1 cellular context compared by ENCODE assay signal in the genomic region with DNA sequence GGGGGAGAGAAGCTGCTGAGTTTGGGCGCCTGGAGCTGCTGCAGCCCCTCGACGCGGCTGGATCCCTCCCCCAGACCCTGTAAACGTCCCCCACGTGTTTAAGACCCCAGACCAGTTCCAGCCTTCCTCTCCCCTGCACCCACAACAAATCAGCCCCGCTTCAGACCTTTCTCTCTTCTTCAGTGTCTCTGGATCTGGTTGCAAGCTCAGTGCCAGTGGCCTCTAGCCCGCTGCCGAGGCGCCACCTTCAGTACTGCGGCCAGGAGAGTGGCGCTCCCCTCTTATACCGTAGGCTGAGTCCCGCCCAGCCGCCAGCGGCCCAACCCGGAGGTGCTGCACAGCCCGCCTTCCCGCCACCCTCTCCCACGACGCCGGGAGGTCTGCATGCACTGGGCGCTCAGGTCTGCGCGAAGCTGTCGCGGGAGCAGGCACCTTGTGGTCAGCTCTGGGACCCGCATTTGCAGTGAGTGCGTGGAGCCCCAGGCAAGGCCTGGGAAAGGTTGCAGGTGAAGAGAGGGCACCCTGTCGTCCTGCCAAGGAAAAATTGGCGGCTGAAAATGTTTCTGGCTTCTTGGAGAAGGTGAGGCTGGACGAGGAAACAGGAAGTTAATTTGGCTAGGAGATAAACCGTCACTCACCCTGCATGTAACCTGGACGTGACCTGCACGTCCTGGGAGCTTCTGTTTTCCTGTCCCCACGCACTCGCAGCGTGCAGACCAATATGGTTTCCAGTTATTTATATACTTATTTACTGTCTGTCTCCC.
TF ChIP-seq lines count a peak whose summit lies in the region.

A gene with protein sequence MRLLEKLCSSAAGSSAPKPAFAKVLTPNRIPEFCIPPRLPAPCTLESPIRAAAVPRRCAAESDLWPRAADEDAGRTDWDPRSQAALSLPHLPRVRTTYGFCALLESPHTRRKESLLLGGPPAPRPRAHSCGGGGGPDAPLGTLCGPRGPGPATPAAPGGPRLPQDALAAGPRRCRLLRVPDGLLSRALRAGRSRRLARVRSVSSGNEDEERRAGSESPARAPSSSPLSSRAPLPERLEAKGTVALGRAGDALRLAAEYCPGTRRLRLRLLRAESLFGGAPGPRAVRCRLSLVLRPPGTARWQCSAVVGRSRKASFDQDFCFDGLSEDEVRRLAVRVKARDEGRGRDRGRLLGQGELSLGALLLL (minus strand): TSS at position 257 of the 764 bp plus-strand sequence. CDS start 301 bp downstream, outside the sequence.

TF ChIP-seq in H1, 55 proteins besides CTCF, POLR2A, EP300 and RAD21 (continues in another document):
- TF ChIP-seq CREB1 (IDR thresholded peaks at IDR 0.05) (0 out of 2 replicates have a peak, but pooled peaks have one; percentile 8), TEAD4 (IDR thresholded peaks at IDR 0.05; ENCODE audit: low read depth, low read length) (no peak), RNF2 (IDR thresholded peaks at IDR 0.05; ENCODE audit: borderline replicate concordance, low read depth, low read length, missing control alignments, poor library complexity, severe bottlenecking) (peak; percentile 49), YY1 (IDR thresholded peaks at IDR 0.05; ENCODE audit: low read depth, low read length) (no peak), MAX (IDR thresholded peaks at IDR 0.05) (peak; percentile 96), EGR1 (IDR thresholded peaks at IDR 0.05; ENCODE audit: borderline replicate concordance, low read depth, low read length) (no peak), KDM1A (IDR thresholded peaks at IDR 0.05; ENCODE audit: borderline replicate concordance, low read length) (no peak), BRCA1 (IDR thresholded peaks at IDR 0.05; ENCODE audit: low read depth, low read length) (no peak), SUZ12 (IDR thresholded peaks at IDR 0.05; ENCODE audit: low read length) (peak; percentile 70; the same call in 1 of the 2 replicates), CBX8 (IDR thresholded peaks at IDR 0.05; ENCODE audit: borderline replicate concordance, low read depth, low read length) (no peak), SP4 (IDR thresholded peaks at IDR 0.05; ENCODE audit: low read length) (0 out of 2 replicates have a peak, but pooled peaks have one; percentile 21), KDM5A (IDR thresholded peaks at IDR 0.05; ENCODE audit: low read length) (no peak), POU5F1 (IDR thresholded peaks at IDR 0.05; ENCODE audit: low read depth, low read length) (no peak), ZNF274 (IDR thresholded peaks at IDR 0.05; ENCODE audit: borderline replicate concordance, extremely low read depth, low read length) (no peak), RXRA (IDR thresholded peaks at IDR 0.05; ENCODE audit: insufficient read depth, low read depth, low read length) (no peak), TAF7 (optimal IDR thresholded peaks at IDR 0.05; ENCODE audit: borderline replicate concordance, low read depth, low read length) (no peak), SAP30 (IDR thresholded peaks at IDR 0.05; ENCODE audit: insufficient read depth, insufficient replicate concordance, low read length) (no peak), NRF1 (IDR thresholded peaks at IDR 0.05; ENCODE audit: low read depth, low read length) (no peak), FOSL1 (IDR thresholded peaks at IDR 0.05; ENCODE audit: insufficient read depth, low read depth, low read length) (no peak), BACH1 (IDR thresholded peaks at IDR 0.05; ENCODE audit: low read length) (no peak), SIX5 (IDR thresholded peaks at IDR 0.05; ENCODE audit: low read depth, low read length) (no peak), RFX5 (IDR thresholded peaks at IDR 0.05; ENCODE audit: borderline replicate concordance, low read depth, low read length) (no peak), JUN (IDR thresholded peaks at IDR 0.05; ENCODE audit: low read depth, low read length) (no peak), BCL11A (IDR thresholded peaks at IDR 0.05; ENCODE audit: low read depth in 2 of 2, low read length in 2 of 2) (no peak), JUND (IDR thresholded peaks at IDR 0.05; ENCODE audit: low read length) (no peak), SP1 (IDR thresholded peaks at IDR 0.05; ENCODE audit: low read depth, low read length) (no peak), ATF2 (IDR thresholded peaks at IDR 0.05; ENCODE audit: low read length) (no peak), SP2 (IDR thresholded peaks at IDR 0.05; ENCODE audit: low read length) (no peak), ASH2L (IDR thresholded peaks at IDR 0.05; ENCODE audit: low read length) (no peak), SRF (IDR thresholded peaks at IDR 0.05; ENCODE audit: low read depth, low read length) (no peak), RBBP5 (IDR thresholded peaks at IDR 0.05; ENCODE audit: borderline replicate concordance, low read depth, low read length) (no peak), TBP (IDR thresholded peaks at IDR 0.05; ENCODE audit: low read depth, low read length) (peak; percentile 87), KDM4A (IDR thresholded peaks at IDR 0.05; ENCODE audit: low read depth, low read length, severe bottlenecking) (peak; percentile 91), TAF1 (IDR thresholded peaks at IDR 0.05; ENCODE audit: low read depth, low read length) (0 out of 2 replicates have a peak, but pooled peaks have one; percentile 44), CTBP2 (IDR thresholded peaks at IDR 0.05; ENCODE audit: borderline replicate concordance, insufficient read depth, insufficient read length, low read length) (no peak), HDAC6 (IDR thresholded peaks at IDR 0.05; ENCODE audit: low read depth, low read length) (no peak), POLR2AphosphoS5 (IDR thresholded peaks at IDR 0.05; ENCODE audit: low read depth, low read length) (peak; percentile 52; the same call in 1 of the 2 replicates), EZH2 (IDR thresholded peaks at IDR 0.05; ENCODE audit: low read depth, low read length, severe bottlenecking) (peak; percentile 48), CHD1 (IDR thresholded peaks at IDR 0.05; ENCODE audit: low read depth, low read length) (no peak), CBX5 (IDR thresholded peaks at IDR 0.05; ENCODE audit: low read depth, low read length) (no peak), CEBPB (IDR thresholded peaks at IDR 0.05; ENCODE audit: low read depth, low read length) (no peak), GABPA (IDR thresholded peaks at IDR 0.05; ENCODE audit: borderline replicate concordance, insufficient read depth, low read length) (no peak), GTF2F1 (IDR thresholded peaks at IDR 0.05; ENCODE audit: borderline replicate concordance, low read depth, low read length) (0 out of 2 replicates have a peak, but pooled peaks have one; percentile 16), NANOG (IDR thresholded peaks at IDR 0.05; ENCODE audit: insufficient read depth, low read depth, low read length, poor library complexity, severe bottlenecking) (no peak), TCF12 (IDR thresholded peaks at IDR 0.05; ENCODE audit: low read depth, low read length) (no peak), PHF8 (conservative IDR thresholded peaks at IDR 0.05; ENCODE audit: low read depth, low read length) (no peak; the same call in 1 of the 2 replicates), HDAC2 (IDR thresholded peaks at IDR 0.05; ENCODE audit: borderline replicate concordance in 1 of 2, low read depth in 2 of 2, low read length in 2 of 2) (peak in 1 of 2 experiments; percentile 65; a peak in 1 of 4 replicates), ATF3 (IDR thresholded peaks at IDR 0.05; ENCODE audit: insufficient read depth, low read depth, low read length) (no peak)
- TF ChIP-seq, protein P1, sequence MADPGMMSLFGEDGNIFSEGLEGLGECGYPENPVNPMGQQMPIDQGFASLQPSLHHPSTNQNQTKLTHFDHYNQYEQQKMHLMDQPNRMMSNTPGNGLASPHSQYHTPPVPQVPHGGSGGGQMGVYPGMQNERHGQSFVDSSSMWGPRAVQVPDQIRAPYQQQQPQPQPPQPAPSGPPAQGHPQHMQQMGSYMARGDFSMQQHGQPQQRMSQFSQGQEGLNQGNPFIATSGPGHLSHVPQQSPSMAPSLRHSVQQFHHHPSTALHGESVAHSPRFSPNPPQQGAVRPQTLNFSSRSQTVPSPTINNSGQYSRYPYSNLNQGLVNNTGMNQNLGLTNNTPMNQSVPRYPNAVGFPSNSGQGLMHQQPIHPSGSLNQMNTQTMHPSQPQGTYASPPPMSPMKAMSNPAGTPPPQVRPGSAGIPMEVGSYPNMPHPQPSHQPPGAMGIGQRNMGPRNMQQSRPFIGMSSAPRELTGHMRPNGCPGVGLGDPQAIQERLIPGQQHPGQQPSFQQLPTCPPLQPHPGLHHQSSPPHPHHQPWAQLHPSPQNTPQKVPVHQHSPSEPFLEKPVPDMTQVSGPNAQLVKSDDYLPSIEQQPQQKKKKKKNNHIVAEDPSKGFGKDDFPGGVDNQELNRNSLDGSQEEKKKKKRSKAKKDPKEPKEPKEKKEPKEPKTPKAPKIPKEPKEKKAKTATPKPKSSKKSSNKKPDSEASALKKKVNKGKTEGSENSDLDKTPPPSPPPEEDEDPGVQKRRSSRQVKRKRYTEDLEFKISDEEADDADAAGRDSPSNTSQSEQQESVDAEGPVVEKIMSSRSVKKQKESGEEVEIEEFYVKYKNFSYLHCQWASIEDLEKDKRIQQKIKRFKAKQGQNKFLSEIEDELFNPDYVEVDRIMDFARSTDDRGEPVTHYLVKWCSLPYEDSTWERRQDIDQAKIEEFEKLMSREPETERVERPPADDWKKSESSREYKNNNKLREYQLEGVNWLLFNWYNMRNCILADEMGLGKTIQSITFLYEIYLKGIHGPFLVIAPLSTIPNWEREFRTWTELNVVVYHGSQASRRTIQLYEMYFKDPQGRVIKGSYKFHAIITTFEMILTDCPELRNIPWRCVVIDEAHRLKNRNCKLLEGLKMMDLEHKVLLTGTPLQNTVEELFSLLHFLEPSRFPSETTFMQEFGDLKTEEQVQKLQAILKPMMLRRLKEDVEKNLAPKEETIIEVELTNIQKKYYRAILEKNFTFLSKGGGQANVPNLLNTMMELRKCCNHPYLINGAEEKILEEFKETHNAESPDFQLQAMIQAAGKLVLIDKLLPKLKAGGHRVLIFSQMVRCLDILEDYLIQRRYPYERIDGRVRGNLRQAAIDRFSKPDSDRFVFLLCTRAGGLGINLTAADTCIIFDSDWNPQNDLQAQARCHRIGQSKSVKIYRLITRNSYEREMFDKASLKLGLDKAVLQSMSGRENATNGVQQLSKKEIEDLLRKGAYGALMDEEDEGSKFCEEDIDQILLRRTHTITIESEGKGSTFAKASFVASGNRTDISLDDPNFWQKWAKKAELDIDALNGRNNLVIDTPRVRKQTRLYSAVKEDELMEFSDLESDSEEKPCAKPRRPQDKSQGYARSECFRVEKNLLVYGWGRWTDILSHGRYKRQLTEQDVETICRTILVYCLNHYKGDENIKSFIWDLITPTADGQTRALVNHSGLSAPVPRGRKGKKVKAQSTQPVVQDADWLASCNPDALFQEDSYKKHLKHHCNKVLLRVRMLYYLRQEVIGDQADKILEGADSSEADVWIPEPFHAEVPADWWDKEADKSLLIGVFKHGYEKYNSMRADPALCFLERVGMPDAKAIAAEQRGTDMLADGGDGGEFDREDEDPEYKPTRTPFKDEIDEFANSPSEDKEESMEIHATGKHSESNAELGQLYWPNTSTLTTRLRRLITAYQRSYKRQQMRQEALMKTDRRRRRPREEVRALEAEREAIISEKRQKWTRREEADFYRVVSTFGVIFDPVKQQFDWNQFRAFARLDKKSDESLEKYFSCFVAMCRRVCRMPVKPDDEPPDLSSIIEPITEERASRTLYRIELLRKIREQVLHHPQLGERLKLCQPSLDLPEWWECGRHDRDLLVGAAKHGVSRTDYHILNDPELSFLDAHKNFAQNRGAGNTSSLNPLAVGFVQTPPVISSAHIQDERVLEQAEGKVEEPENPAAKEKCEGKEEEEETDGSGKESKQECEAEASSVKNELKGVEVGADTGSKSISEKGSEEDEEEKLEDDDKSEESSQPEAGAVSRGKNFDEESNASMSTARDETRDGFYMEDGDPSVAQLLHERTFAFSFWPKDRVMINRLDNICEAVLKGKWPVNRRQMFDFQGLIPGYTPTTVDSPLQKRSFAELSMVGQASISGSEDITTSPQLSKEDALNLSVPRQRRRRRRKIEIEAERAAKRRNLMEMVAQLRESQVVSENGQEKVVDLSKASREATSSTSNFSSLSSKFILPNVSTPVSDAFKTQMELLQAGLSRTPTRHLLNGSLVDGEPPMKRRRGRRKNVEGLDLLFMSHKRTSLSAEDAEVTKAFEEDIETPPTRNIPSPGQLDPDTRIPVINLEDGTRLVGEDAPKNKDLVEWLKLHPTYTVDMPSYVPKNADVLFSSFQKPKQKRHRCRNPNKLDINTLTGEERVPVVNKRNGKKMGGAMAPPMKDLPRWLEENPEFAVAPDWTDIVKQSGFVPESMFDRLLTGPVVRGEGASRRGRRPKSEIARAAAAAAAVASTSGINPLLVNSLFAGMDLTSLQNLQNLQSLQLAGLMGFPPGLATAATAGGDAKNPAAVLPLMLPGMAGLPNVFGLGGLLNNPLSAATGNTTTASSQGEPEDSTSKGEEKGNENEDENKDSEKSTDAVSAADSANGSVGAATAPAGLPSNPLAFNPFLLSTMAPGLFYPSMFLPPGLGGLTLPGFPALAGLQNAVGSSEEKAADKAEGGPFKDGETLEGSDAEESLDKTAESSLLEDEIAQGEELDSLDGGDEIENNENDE (IDR thresholded peaks at IDR 0.05; ENCODE audit: insufficient replicate concordance, low read length) = no peak
- TF ChIP-seq, protein P2, sequence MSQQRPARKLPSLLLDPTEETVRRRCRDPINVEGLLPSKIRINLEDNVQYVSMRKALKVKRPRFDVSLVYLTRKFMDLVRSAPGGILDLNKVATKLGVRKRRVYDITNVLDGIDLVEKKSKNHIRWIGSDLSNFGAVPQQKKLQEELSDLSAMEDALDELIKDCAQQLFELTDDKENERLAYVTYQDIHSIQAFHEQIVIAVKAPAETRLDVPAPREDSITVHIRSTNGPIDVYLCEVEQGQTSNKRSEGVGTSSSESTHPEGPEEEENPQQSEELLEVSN (IDR thresholded peaks at IDR 0.05) = peak; percentile 99
- TF ChIP-seq, protein P3, sequence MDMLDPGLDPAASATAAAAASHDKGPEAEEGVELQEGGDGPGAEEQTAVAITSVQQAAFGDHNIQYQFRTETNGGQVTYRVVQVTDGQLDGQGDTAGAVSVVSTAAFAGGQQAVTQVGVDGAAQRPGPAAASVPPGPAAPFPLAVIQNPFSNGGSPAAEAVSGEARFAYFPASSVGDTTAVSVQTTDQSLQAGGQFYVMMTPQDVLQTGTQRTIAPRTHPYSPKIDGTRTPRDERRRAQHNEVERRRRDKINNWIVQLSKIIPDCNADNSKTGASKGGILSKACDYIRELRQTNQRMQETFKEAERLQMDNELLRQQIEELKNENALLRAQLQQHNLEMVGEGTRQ (IDR thresholded peaks at IDR 0.05; ENCODE audit: low read length) = no peak
